ENCODE assay signal across 30 cellular contexts in the genomic region with DNA sequence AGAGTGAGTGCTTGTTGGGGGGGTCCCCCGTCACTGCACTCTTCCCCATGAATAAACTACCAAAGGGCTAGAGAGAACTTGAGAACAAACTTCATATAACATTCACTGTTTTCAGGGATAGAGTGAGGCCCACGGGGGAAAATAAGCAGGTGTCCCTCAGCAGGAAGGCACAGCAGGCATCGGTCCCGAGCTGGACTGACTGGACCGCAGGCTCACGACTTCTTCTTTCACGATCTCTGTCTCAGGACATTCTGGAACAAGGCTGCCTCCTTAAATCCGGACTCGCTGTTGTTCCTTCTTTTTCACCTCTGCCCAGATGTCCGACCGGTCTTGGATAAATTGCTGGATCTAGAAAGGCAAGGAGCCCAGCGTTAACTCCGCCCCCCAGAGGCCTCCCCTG. TPM values are rescaled to one million over a fixed set of nuclear protein-coding genes. Genes with fewer than 3 reads are reported as not detected.
DNase-seq lines count a peak whose midpoint lies in the region; ATAC-seq and TF ChIP-seq lines count a peak whose summit lies in the region.
"Had no signal": no experiment of that assay in that cellular context is flagged by ENCODE, and none has a peak within 500 bp of the region (broad histone marks: within the 10 kb centered on the region; RNA-seq: fewer than 3 reads in every experiment).

No MANE protein-coding gene starts in this region.

- CTCF ChIA-PET in activated naive CD4-positive, alpha-beta T cell treated with anti-CD3 and anti-CD28 coated beads for 36 hours (lab: Charles Lee) = no interaction called here

- no peak overlapping the region for H2AFZ ChIP-seq in neuronal stem cell (ENCODE audit: low read length)

- intact Hi-C loops in activated naive CD4-positive, alpha-beta T cell treated with anti-CD3 and anti-CD28 coated beads for 36 hours (cut with micrococcal nuclease) = no loop called here
- intact Hi-C loops in left cardiac atrium (cut with DNase I) (no loop called here), heart left ventricle (cut with DNase I) (loop anchor here in 1 of 10 donors (10.0 kb wide), 1 partner anchor 75 kb away; no protein-coding TSS in a partner anchor), posterior vena cava (cut with DNase I) (no loop called here)

- H3K9me3 Mint-ChIP-seq in activated naive CD4-positive, alpha-beta T cell treated with anti-CD3 and anti-CD28 coated beads, Interleukin-2, amount 50 U/mL, for 24 hours = no peaks in the 10 kb centered on the region
- H3K9me3 Mint-ChIP-seq in activated naive CD4-positive, alpha-beta T cell treated with anti-CD3 and anti-CD28 coated beads for 36 hours = no peaks in the 10 kb centered on the region
- H3K9me3 Mint-ChIP-seq: CD14-positive monocyte; CD4-positive, alpha-beta memory T cell; CD4-positive, CD25-positive, alpha-beta regulatory T cell; CD8-positive, alpha-beta memory T cell had no signal

- peak overlapping the region; percentile 26 for H2AK5ac ChIP-seq in neuronal stem cell (ENCODE audit: low read depth, low read length)

- no peaks in the 10 kb centered on the region for H3K36me3 ChIP-seq in heart left ventricle
- H3K36me3 ChIP-seq in neuronal stem cell (replicated peaks in 1 of 2; ENCODE audit: control insufficient read depth in 2 of 2, insufficient read depth in 2 of 2, low read length in 2 of 2) = no peaks in the 10 kb centered on the region
- H3K36me3 ChIP-seq: BE2C, BLaER1 had no signal

- H3K27ac ChIP-seq in heart left ventricle = no peak overlapping the region
- no peak overlapping the region for H3K27ac ChIP-seq in neuronal stem cell (replicated peaks; ENCODE audit: low read length)
- H3K27ac ChIP-seq: BLaER1 had no signal

- H3K4me1 Mint-ChIP-seq in activated naive CD4-positive, alpha-beta T cell treated with anti-CD3 and anti-CD28 coated beads, Interleukin-2, amount 50 U/mL, for 24 hours = no peaks in the 10 kb centered on the region
- H3K4me1 Mint-ChIP-seq in activated naive CD4-positive, alpha-beta T cell treated with anti-CD3 and anti-CD28 coated beads for 36 hours (ENCODE audit: low read depth) = no peaks in the 10 kb centered on the region
- H3K4me1 Mint-ChIP-seq: CD4-positive, alpha-beta memory T cell; CD4-positive, CD25-positive, alpha-beta regulatory T cell; CD8-positive, alpha-beta memory T cell had no signal

- H3K4ac ChIP-seq in neuronal stem cell (ENCODE audit: low read length) = no peak overlapping the region

- no peaks in the 10 kb centered on the region for H3K36me3 Mint-ChIP-seq in activated naive CD4-positive, alpha-beta T cell treated with anti-CD3 and anti-CD28 coated beads, Interleukin-2, amount 50 U/mL, for 24 hours
- H3K36me3 Mint-ChIP-seq in activated naive CD4-positive, alpha-beta T cell treated with anti-CD3 and anti-CD28 coated beads for 36 hours (ENCODE audit: low read depth) = no peaks in the 10 kb centered on the region
- H3K36me3 Mint-ChIP-seq: CD14-positive monocyte; CD4-positive, alpha-beta memory T cell; CD4-positive, CD25-positive, alpha-beta regulatory T cell had no signal

- H3K27me3 ChIP-seq in heart left ventricle (no peaks in the 10 kb centered on the region), neuronal stem cell (ENCODE audit: control insufficient read depth in 3 of 3, insufficient read depth in 3 of 3, low read depth in 1 of 3, low read length in 3 of 3) (no peaks in the 10 kb centered on the region)
- H3K27me3 ChIP-seq: BE2C, BLaER1 had no signal

- no peak overlapping the region for H4K8ac ChIP-seq in neuronal stem cell (ENCODE audit: low read depth, low read length)

- H3K27me3 Mint-ChIP-seq in activated naive CD4-positive, alpha-beta T cell treated with anti-CD3 and anti-CD28 coated beads, Interleukin-2, amount 50 U/mL, for 24 hours = peaks cover 4% of the 10 kb centered on the region
- no peaks in the 10 kb centered on the region for H3K27me3 Mint-ChIP-seq in activated naive CD4-positive, alpha-beta T cell treated with anti-CD3 and anti-CD28 coated beads for 36 hours (ENCODE audit: low read depth)

- peaks cover 0 to 23% (median 2%) of the 10 kb centered on the region in 12 donors for H3K4me1 ChIP-seq in heart left ventricle
- H3K4me1 ChIP-seq in neuronal stem cell (ENCODE audit: control insufficient read depth in 2 of 2, insufficient read depth in 1 of 2, low read depth in 1 of 2, low read length in 2 of 2) = peaks cover 8 to 21% of the 10 kb centered on the region in 2 donors
- H3K4me1 ChIP-seq: BE2C had no signal

- no peak overlapping the region for H3K4me2 ChIP-seq in neuronal stem cell (ENCODE audit: insufficient read depth, low read length, poor library complexity, severe bottlenecking)
- H3K4me2 ChIP-seq: BLaER1 had no signal

- no peaks in the 10 kb centered on the region for H3K9me3 ChIP-seq in heart left ventricle
- H3K9me3 ChIP-seq in neuronal stem cell (replicated peaks in 1 of 2; ENCODE audit: control insufficient read depth in 2 of 2, insufficient read depth in 1 of 2, low read depth in 1 of 2, low read length in 2 of 2) = no peaks in the 10 kb centered on the region
- H3K9me3 ChIP-seq: BE2C, BLaER1 had no signal

- H3K23ac ChIP-seq in neuronal stem cell (ENCODE audit: low read depth, low read length, poor library complexity) = no peak overlapping the region

- no peak overlapping the region for H4K91ac ChIP-seq in neuronal stem cell (ENCODE audit: low read depth, low read length, poor library complexity)

- 91 to 97% (median 93%) methylated on average over 13 of the region's 13 CpGs for WGBS in heart left ventricle, 4 donors
- no CpG with 5 or more reads among the region's 13 CpGs for WGBS in neuronal stem cell (ENCODE audit: extremely low coverage in 2 of 2, insufficient read length in 2 of 2, insufficient replicate concordance in 1 of 2), 2 donors

- no peak overlapping the region for H3K9ac ChIP-seq in neuronal stem cell (ENCODE audit: low read depth, low read length, poor library complexity)
- H3K9ac ChIP-seq: BLaER1 had no signal

- no peak overlapping the region for H3K14ac ChIP-seq in neuronal stem cell (ENCODE audit: low read length)

- H3K4me3 Mint-ChIP-seq in activated naive CD4-positive, alpha-beta T cell treated with anti-CD3 and anti-CD28 coated beads, Interleukin-2, amount 50 U/mL, for 24 hours = no peak overlapping the region
- no peak overlapping the region for H3K4me3 Mint-ChIP-seq in activated naive CD4-positive, alpha-beta T cell treated with anti-CD3 and anti-CD28 coated beads for 36 hours
- H3K4me3 Mint-ChIP-seq: CD14-positive monocyte; CD4-positive, alpha-beta memory T cell; CD4-positive, CD25-positive, alpha-beta regulatory T cell; CD8-positive, alpha-beta memory T cell had no signal

- peak overlapping the region; percentile 54 for H3K18ac ChIP-seq in neuronal stem cell (ENCODE audit: low read length)

- no peak overlapping the region for H3K4me3 ChIP-seq in heart left ventricle
- no peak overlapping the region for H3K4me3 ChIP-seq in neuronal stem cell (ENCODE audit: low read length in 2 of 2)
- H3K4me3 ChIP-seq: BLaER1, GM12878 had no signal

- no peak for TF ChIP-seq CTCF in heart left ventricle (IDR thresholded peaks at IDR 0.05)

- H2BK120ac ChIP-seq in neuronal stem cell (ENCODE audit: low read depth, low read length) = no peak overlapping the region

- H2BK12ac ChIP-seq in neuronal stem cell (ENCODE audit: low read length) = no peak overlapping the region

- ATAC-seq in left cardiac atrium (no peak), heart left ventricle (no peak), HG03354 (IDR thresholded peaks at IDR 0.05; ENCODE audit: poor library complexity, severe bottlenecking, unreplicated experiment) (no peak)
- ATAC-seq: GM12878 had no signal

- no peak for TF ChIP-seq POLR2A in heart left ventricle (IDR thresholded peaks at IDR 0.05)

- no peak overlapping the region for H2BK5ac ChIP-seq in neuronal stem cell (ENCODE audit: low read length)

- peak overlapping the region; percentile 20 for H2BK15ac ChIP-seq in neuronal stem cell (ENCODE audit: low read length)

- DNase-seq in activated naive CD4-positive, alpha-beta T cell treated with anti-CD3 and anti-CD28 coated beads for 36 hours = no peak
- DNase-seq in left cardiac atrium (peak; percentile 7), heart left ventricle (no peak), neuronal stem cell (ENCODE audit: low spot score) (no peak), posterior vena cava (ENCODE audit: low spot score) (peak; percentile 58), NK-92 (lab: John Stamatoyannopoulos, UW; ENCODE audit: unreplicated experiment) (no peak)
- DNase-seq: 8988T; ACHN; BE2C; C1 segment of cervical spinal cord; CD4-positive, alpha-beta memory T cell; CD4-positive, CD25-positive, alpha-beta regulatory T cell; CD8-positive, alpha-beta memory T cell; COR-L47; DMS 273 treated with DMSO at 0.1 percent for 48 hours; DMS153; DMS53; DMS79; DND-41; EL; GDM1 had no signal

- no peaks in the 10 kb centered on the region for H3K79me1 ChIP-seq in neuronal stem cell (ENCODE audit: low read depth, low read length)

- peak overlapping the region; percentile 26 for H3K27ac Mint-ChIP-seq in activated naive CD4-positive, alpha-beta T cell treated with anti-CD3 and anti-CD28 coated beads, Interleukin-2, amount 50 U/mL, for 24 hours
- no peak overlapping the region for H3K27ac Mint-ChIP-seq in activated naive CD4-positive, alpha-beta T cell treated with anti-CD3 and anti-CD28 coated beads for 36 hours
- H3K27ac Mint-ChIP-seq: CD14-positive monocyte; CD4-positive, alpha-beta memory T cell; CD4-positive, CD25-positive, alpha-beta regulatory T cell; CD8-positive, alpha-beta memory T cell had no signal

RNA-seq across cellular contexts. Expression of a gene that starts 14.8 kb away (rescaled TPM):
- total RNA-seq in activated naive CD4-positive, alpha-beta T cell treated with anti-CD3 and anti-CD28 coated beads for 36 hours = not detected
- total RNA-seq in left cardiac atrium (not detected), heart left ventricle (under 1 TPM in 1 of 9 donors, not detected in 8; 0.61 TPM), posterior vena cava (not detected)
- polyA plus RNA-seq in heart left ventricle = not detected
- polyA plus RNA-seq in neuronal stem cell (2013, experiment 1 of 2) = not detected
- 0.03 TPM for polyA plus RNA-seq in neuronal stem cell (2013, experiment 2 of 2)
- total RNA-seq: A673; CD4-positive, CD25-positive, alpha-beta regulatory T cell; Daoy; G401 had no signal
- polyA plus RNA-seq: AG04450; CD14-positive monocyte; CD4-positive, alpha-beta memory T cell; CD8-positive, alpha-beta memory T cell had no signal

RNA-seq across cellular contexts. Expression of a gene that starts 28.5 kb away (rescaled TPM):
- total RNA-seq in activated naive CD4-positive, alpha-beta T cell treated with anti-CD3 and anti-CD28 coated beads for 36 hours = not detected
- not detected for total RNA-seq in left cardiac atrium
- not detected for total RNA-seq in heart left ventricle
- polyA plus RNA-seq in heart left ventricle = not detected
- polyA plus RNA-seq in neuronal stem cell (2013, experiment 1 of 2) = not detected
- polyA plus RNA-seq in neuronal stem cell (2013, experiment 2 of 2) = not detected
- not detected for total RNA-seq in posterior vena cava
- total RNA-seq: A673; CD4-positive, alpha-beta memory T cell; CD4-positive, CD25-positive, alpha-beta regulatory T cell; CD8-positive, alpha-beta memory T cell; Daoy; G401; GM12878 had no signal
- polyA plus RNA-seq: AG04450; CD14-positive monocyte; CD4-positive, alpha-beta memory T cell; CD4-positive, CD25-positive, alpha-beta regulatory T cell; CD8-positive, alpha-beta memory T cell had no signal

Comparison
In these comparisons a context has a peak if more than half of its experiments do, and no peak if none do; other contexts are left out.
1. DNase-seq: peak in left cardiac atrium (single experiment) and posterior vena cava (single experiment); none in activated naive CD4-positive, alpha-beta T cell treated with anti-CD3 and anti-CD28 coated beads for 36 hours (single experiment), heart left ventricle (0 of 5), neuronal stem cell (single experiment) and NK-92 (single experiment).